Comparison of ENCODE assay signal across 14 cellular contexts in the genomic region with DNA sequence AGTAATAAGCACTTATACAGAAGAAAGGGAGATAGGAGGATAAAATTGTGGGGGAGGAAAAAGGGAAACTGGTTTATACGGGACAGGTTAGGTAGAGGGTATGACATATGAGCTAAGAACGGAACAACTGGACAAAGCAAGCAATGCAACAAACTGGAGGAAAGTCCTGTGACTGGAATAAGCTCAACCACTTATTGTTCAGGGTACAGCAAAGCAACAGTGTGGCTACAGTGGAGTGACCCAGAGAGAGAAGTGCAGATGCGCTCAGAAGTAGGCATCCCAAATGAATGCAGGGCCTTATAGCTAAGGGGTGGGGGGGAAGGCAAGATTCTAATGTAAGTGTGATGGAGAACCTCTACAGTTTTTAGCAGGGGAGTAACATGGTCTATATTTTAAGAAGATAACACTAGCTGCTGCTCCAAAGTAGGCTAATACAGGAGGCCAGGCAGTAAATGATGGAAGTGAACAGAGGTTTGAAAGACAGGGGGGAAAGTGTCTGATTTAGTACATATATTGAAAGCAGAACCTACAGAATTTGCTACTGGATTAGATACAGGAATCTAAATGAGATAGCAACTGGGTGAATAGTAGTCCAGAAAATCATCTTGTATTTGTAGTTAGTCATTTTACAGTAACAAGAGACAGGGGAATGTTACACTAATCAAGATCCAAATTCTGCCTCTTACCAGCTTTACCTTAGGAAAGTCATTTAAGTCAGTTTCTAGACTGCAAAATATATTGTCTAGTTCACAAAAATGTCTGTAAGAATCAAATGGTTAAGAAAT. TPM values are rescaled to one million over a fixed set of nuclear protein-coding genes. Genes with fewer than 3 reads are reported as not detected.
DNase-seq lines count a peak whose midpoint lies in the region; ATAC-seq and TF ChIP-seq lines count a peak whose summit lies in the region.
"Had no signal": no experiment of that assay in that cellular context is flagged by ENCODE, and none has a peak within 500 bp of the region (broad histone marks: within the 10 kb centered on the region; RNA-seq: fewer than 3 reads in every experiment).

No MANE protein-coding gene starts in this region.

- TF ChIP-seq CTCF in GM12865 (IDR thresholded peaks at IDR 0.05; ENCODE audit: insufficient read depth, low read depth, low read length, missing control alignments) (no peak), dorsolateral prefrontal cortex (IDR thresholded peaks at IDR 0.05 in 54 of 56, conservative IDR thresholded peaks at IDR 0.05 in 2 of 56; ENCODE audit: low read depth in 1 of 56, partially characterized antibody in 56 of 56) (no peak)

- no peaks in the 10 kb centered on the region for H3K9me3 Mint-ChIP-seq in CD4-positive, CD25-positive, alpha-beta regulatory T cell
- H3K9me3 Mint-ChIP-seq in activated CD4-positive, alpha-beta memory T cell treated with anti-CD3 and anti-CD28 coated beads, Interleukin-2, amount 10 ng/mL, durations not matched to agents 7 days and 5 days, result no peaks in the 10 kb centered on the region
- peaks cover 0 to 2% (median 0%) of the 10 kb centered on the region in 11 donors for H3K9me3 Mint-ChIP-seq in naive thymus-derived CD4-positive, alpha-beta T cell

- H3K27me3 Mint-ChIP-seq in CD4-positive, CD25-positive, alpha-beta regulatory T cell, result no peaks in the 10 kb centered on the region
- no peaks in the 10 kb centered on the region for H3K27me3 Mint-ChIP-seq in activated CD4-positive, alpha-beta memory T cell treated with anti-CD3 and anti-CD28 coated beads, Interleukin-2, amount 10 ng/mL, durations not matched to agents 7 days and 5 days
- no peaks in the 10 kb centered on the region for H3K27me3 Mint-ChIP-seq in naive thymus-derived CD4-positive, alpha-beta T cell

- no peak for DNase-seq in CD4-positive, CD25-positive, alpha-beta regulatory T cell
- DNase-seq in GM12865 (ENCODE audit: low read depth) (no peak), posterior cingulate gyrus (no peak), dorsolateral prefrontal cortex (no peak)
- DNase-seq in activated CD4-positive, alpha-beta memory T cell treated with anti-CD3 and anti-CD28 coated beads, Interleukin-2, amount 10 ng/mL, durations not matched to agents 7 days and 5 days, result no peak
- DNase-seq in naive thymus-derived CD4-positive, alpha-beta T cell, result no peak
- no peak for DNase-seq in activated CD4-positive, CD25-positive, alpha-beta regulatory T cell treated with anti-CD3 and anti-CD28 coated beads, Interleukin-2, amount 50 U/mL, for 72 hours
- DNase-seq: GM23248; NCI-H1694 treated with DMSO at 0.1 percent for 48 hours; NCI-H774; stimulated activated CD4-positive, alpha-beta T cell treated with anti-CD3 and anti-CD28 coated beads, Interleukin-2, amount 100 ng/mL, for 48 hours had no signal

- peak overlapping the region in 2 of 3 donors; percentile 24 to 78 for H3K27ac Mint-ChIP-seq in CD4-positive, CD25-positive, alpha-beta regulatory T cell
- H3K27ac Mint-ChIP-seq in activated CD4-positive, alpha-beta memory T cell treated with anti-CD3 and anti-CD28 coated beads, Interleukin-2, amount 10 ng/mL, durations not matched to agents 7 days and 5 days, result peak overlapping the region; percentile 81
- H3K27ac Mint-ChIP-seq in naive thymus-derived CD4-positive, alpha-beta T cell, result peak overlapping the region; percentile 13 to 75 (median 47)

- peak overlapping the region; percentile 68 for H3K27ac ChIP-seq in CD4-positive, CD25-positive, alpha-beta regulatory T cell (ENCODE audit: insufficient read depth, low read length, poor library complexity, severe bottlenecking)
- H3K27ac ChIP-seq in naive thymus-derived CD4-positive, alpha-beta T cell (ENCODE audit: low read depth, low read length), result peak overlapping the region; percentile 26
- H3K27ac ChIP-seq in dorsolateral prefrontal cortex, result no peak overlapping the region
- H3K27ac ChIP-seq: GM23248, hepatocyte, parathyroid adenoma had no signal

- H3K4me1 Mint-ChIP-seq in CD4-positive, CD25-positive, alpha-beta regulatory T cell, result peaks cover 55 to 87% (median 68%) of the 10 kb centered on the region in 4 donors
- peaks cover 72% of the 10 kb centered on the region for H3K4me1 Mint-ChIP-seq in activated CD4-positive, alpha-beta memory T cell treated with anti-CD3 and anti-CD28 coated beads, Interleukin-2, amount 10 ng/mL, durations not matched to agents 7 days and 5 days
- peaks cover 62 to 87% (median 74%) of the 10 kb centered on the region in 7 donors for H3K4me1 Mint-ChIP-seq in naive thymus-derived CD4-positive, alpha-beta T cell

- peak overlapping the region; percentile 91 to 98 (median 94) for H3K4me3 Mint-ChIP-seq in CD4-positive, CD25-positive, alpha-beta regulatory T cell
- peak overlapping the region; percentile 57 for H3K4me3 Mint-ChIP-seq in activated CD4-positive, alpha-beta memory T cell treated with anti-CD3 and anti-CD28 coated beads, Interleukin-2, amount 10 ng/mL, durations not matched to agents 7 days and 5 days
- peak overlapping the region; percentile 34 to 97 (median 78) for H3K4me3 Mint-ChIP-seq in naive thymus-derived CD4-positive, alpha-beta T cell

- ATAC-seq in CD4-positive, CD25-positive, alpha-beta regulatory T cell (ENCODE audit: low read depth in 2 of 2), result no peak
- ATAC-seq in naive thymus-derived CD4-positive, alpha-beta T cell, result no peak
- no peak for ATAC-seq in GM18861 (IDR thresholded peaks at IDR 0.05; ENCODE audit: unreplicated experiment)

- H3K9me3 ChIP-seq in CD4-positive, CD25-positive, alpha-beta regulatory T cell (ENCODE audit: control insufficient read depth in 2 of 2, low read length in 2 of 2), result no peaks in the 10 kb centered on the region
- no peaks in the 10 kb centered on the region for H3K9me3 ChIP-seq in naive thymus-derived CD4-positive, alpha-beta T cell (ENCODE audit: control insufficient read depth in 2 of 3, low read length in 3 of 3)

- no peaks in the 10 kb centered on the region for H3K27me3 ChIP-seq in CD4-positive, CD25-positive, alpha-beta regulatory T cell (ENCODE audit: control insufficient read depth, insufficient read depth, low read length)
- H3K27me3 ChIP-seq in naive thymus-derived CD4-positive, alpha-beta T cell (ENCODE audit: control insufficient read depth in 2 of 2, insufficient read depth in 2 of 2, low read length in 2 of 2), result no peaks in the 10 kb centered on the region
- no peaks in the 10 kb centered on the region for H3K27me3 ChIP-seq in dorsolateral prefrontal cortex
- H3K27me3 ChIP-seq: hepatocyte had no signal

- H3K36me3 ChIP-seq in CD4-positive, CD25-positive, alpha-beta regulatory T cell (ENCODE audit: control insufficient read depth, insufficient read depth, low read length), result no peaks in the 10 kb centered on the region
- peaks cover 0 to 7% (median 0%) of the 10 kb centered on the region in 3 experiments for H3K36me3 ChIP-seq in naive thymus-derived CD4-positive, alpha-beta T cell (ENCODE audit: control insufficient read depth in 2 of 3, insufficient read depth in 3 of 3, low read length in 3 of 3)

- peak overlapping the region; percentile 85 for H3K4me3 ChIP-seq in CD4-positive, CD25-positive, alpha-beta regulatory T cell (ENCODE audit: low read depth, low read length)
- H3K4me3 ChIP-seq in GM12865 (ENCODE audit: low read depth, low read length) (peak overlapping the region; percentile 93), dorsolateral prefrontal cortex (no peak overlapping the region)
- no peak overlapping the region for H3K4me3 ChIP-seq in naive thymus-derived CD4-positive, alpha-beta T cell (ENCODE audit: low read length)
- H3K4me3 ChIP-seq: GM23248, hepatocyte had no signal

- H3K4me1 ChIP-seq in CD4-positive, CD25-positive, alpha-beta regulatory T cell (ENCODE audit: control insufficient read depth, insufficient read depth, low read length, poor library complexity, severe bottlenecking), result peaks cover 83% of the 10 kb centered on the region
- H3K4me1 ChIP-seq in naive thymus-derived CD4-positive, alpha-beta T cell (ENCODE audit: control insufficient read depth in 2 of 2, insufficient read depth in 2 of 2, low read length in 2 of 2), result peaks cover 53 to 69% of the 10 kb centered on the region in 2 donors

- POLR2A ChIA-PET in activated CD4-positive, alpha-beta memory T cell treated with anti-CD3 and anti-CD28 coated beads, Interleukin-2, amount 10 ng/mL, durations not matched to agents 7 days and 5 days (lab: Charles Lee), result interaction anchor here (1.0 to 1.7 kb wide), 5 partner anchors 13 to 303 kb away, joined by 3 to 6 read pairs (median 5); a partner anchor contains a TSS
- POLR2A ChIA-PET in naive thymus-derived CD4-positive, alpha-beta T cell (lab: Charles Lee), result interaction anchor here (0.9 to 2.0 kb wide), 4 partner anchors 11 to 32 kb away, joined by 3 to 7 read pairs (median 4); a partner anchor contains a TSS

- H3K36me3 Mint-ChIP-seq in CD4-positive, CD25-positive, alpha-beta regulatory T cell, result no peaks in the 10 kb centered on the region
- peaks cover 16% of the 10 kb centered on the region for H3K36me3 Mint-ChIP-seq in activated CD4-positive, alpha-beta memory T cell treated with anti-CD3 and anti-CD28 coated beads, Interleukin-2, amount 10 ng/mL, durations not matched to agents 7 days and 5 days (ENCODE audit: low read depth)
- H3K36me3 Mint-ChIP-seq in naive thymus-derived CD4-positive, alpha-beta T cell, result peaks cover 0 to 1% (median 0%) of the 10 kb centered on the region in 5 donors

- CTCF ChIA-PET in activated CD4-positive, alpha-beta memory T cell treated with anti-CD3 and anti-CD28 coated beads, Interleukin-2, amount 10 ng/mL, durations not matched to agents 7 days and 5 days (lab: Charles Lee), result interaction anchor here (1.0 to 3.7 kb wide), 4 partner anchors 9 to 664 kb away, joined by 3 to 39 read pairs (median 4); no protein-coding TSS in a partner anchor
- CTCF ChIA-PET in naive thymus-derived CD4-positive, alpha-beta T cell (lab: Charles Lee), result interaction anchor here (0.6 to 2.7 kb wide), 5 partner anchors 19 to 663 kb away, joined by 3 to 11 read pairs (median 3); no protein-coding TSS in a partner anchor

- intact Hi-C loops in naive thymus-derived CD4-positive, alpha-beta T cell (cut with micrococcal nuclease), result loop anchor here (1.0 to 5.0 kb wide), 2 partner anchors 8 to 191 kb away; no protein-coding TSS in a partner anchor
- intact Hi-C loops in posterior cingulate gyrus (cut with DNase I) (no loop called here), dorsolateral prefrontal cortex (cut with DNase I) (no loop called here)

RNA-seq across cellular contexts. Expression of a gene that starts 3.3 kb away (rescaled TPM):
- 116 TPM for total RNA-seq in CD4-positive, CD25-positive, alpha-beta regulatory T cell
- 100 to 1,000 TPM; 195 to 314 (median 239) TPM for polyA plus RNA-seq in CD4-positive, CD25-positive, alpha-beta regulatory T cell
- 100 to 1,000 TPM; 159 to 170 TPM for total RNA-seq in activated CD4-positive, alpha-beta memory T cell treated with anti-CD3 and anti-CD28 coated beads, Interleukin-2, amount 10 ng/mL, durations not matched to agents 7 days and 5 days
- total RNA-seq in naive thymus-derived CD4-positive, alpha-beta T cell, result 100 to 1,000 TPM in 1 of 5 experiments, 10 to 100 TPM in 4; 76.6 to 180 (median 77.5) TPM
- 100 to 1,000 TPM; 109 to 170 TPM for polyA plus RNA-seq in naive thymus-derived CD4-positive, alpha-beta T cell
- 100 to 1,000 TPM in 106 of 120 experiments, 10 to 100 TPM in 14; 71.0 to 192 (median 134) TPM for total RNA-seq in dorsolateral prefrontal cortex

RNA-seq across cellular contexts. Expression of a gene that starts 28.9 kb away (rescaled TPM):
- 43.2 TPM for total RNA-seq in CD4-positive, CD25-positive, alpha-beta regulatory T cell
- polyA plus RNA-seq in CD4-positive, CD25-positive, alpha-beta regulatory T cell, result 100 to 1,000 TPM in 1 of 4 donors, 10 to 100 TPM in 3; 92.0 to 121 (median 98.0) TPM
- total RNA-seq in activated CD4-positive, alpha-beta memory T cell treated with anti-CD3 and anti-CD28 coated beads, Interleukin-2, amount 10 ng/mL, durations not matched to agents 7 days and 5 days, result 10 to 100 TPM; 57.2 to 58.0 TPM
- 10 to 100 TPM; 30.1 to 65.8 (median 45.6) TPM for total RNA-seq in naive thymus-derived CD4-positive, alpha-beta T cell
- 10 to 100 TPM; 67.8 to 75.4 TPM for polyA plus RNA-seq in naive thymus-derived CD4-positive, alpha-beta T cell
- 10 to 100 TPM; 26.4 to 78.8 (median 56.2) TPM for total RNA-seq in dorsolateral prefrontal cortex

Comparison
In these comparisons a context has a peak if more than half of its experiments do, and no peak if none do; other contexts are left out.
1. H3K27ac ChIP-seq: peak in CD4-positive, CD25-positive, alpha-beta regulatory T cell (single experiment) and naive thymus-derived CD4-positive, alpha-beta T cell (single experiment); none in dorsolateral prefrontal cortex (0 of 59).
2. H3K4me3 ChIP-seq: peak in CD4-positive, CD25-positive, alpha-beta regulatory T cell (single experiment) and GM12865 (single experiment); none in naive thymus-derived CD4-positive, alpha-beta T cell (single experiment) and dorsolateral prefrontal cortex (0 of 59).
3. intact Hi-C loops: an anchor here in naive thymus-derived CD4-positive, alpha-beta T cell (1.0 to 5.0 kb wide); none called in posterior cingulate gyrus and dorsolateral prefrontal cortex.
4. Peak in every context shown above with its lines, with median percentiles within 50 percentile points of each other: H3K27ac Mint-ChIP-seq and H3K4me3 Mint-ChIP-seq.